Comparison of ENCODE assay signal across 10 cellular contexts in genomic region chr1:156608981-156609380, GRCh38.
DNase-seq lines count a peak whose midpoint lies in the region; ATAC-seq, FAIRE-seq and TF ChIP-seq lines count a peak whose summit lies in the region.
"Had no signal": no experiment of that assay in that cellular context is flagged by ENCODE, and none has a peak within 500 bp of the region (broad histone marks: within the 10 kb centered on the region; RNA-seq: fewer than 3 reads in every experiment).

No MANE protein-coding gene starts in this region.

- no peaks in the 10 kb centered on the region for H3K79me2 ChIP-seq in OCI-LY1 (ENCODE audit: insufficient read depth, low read length)

- no peaks in the 10 kb centered on the region for H3K9me2 ChIP-seq in OCI-LY1 (ENCODE audit: low read depth, low read length)

- no peak overlapping the region for H3K27ac ChIP-seq in OCI-LY1 (ENCODE audit: low read depth, low read length, poor library complexity, severe bottlenecking)
- H3K27ac ChIP-seq: epithelial cell of prostate, thoracic aorta had no signal

- H3K4me1 ChIP-seq in OCI-LY1 (ENCODE audit: insufficient read depth, low read length, severe bottlenecking): no peaks in the 10 kb centered on the region

- peak; percentile 84 for TF ChIP-seq CTCF in OCI-LY1 (IDR thresholded peaks at IDR 0.05; ENCODE audit: low read length)

- no peak overlapping the region for H3K4me2 ChIP-seq in OCI-LY1 (ENCODE audit: low read length)

- H3K36me3 ChIP-seq in OCI-LY1 (ENCODE audit: insufficient read depth, low read length): no peaks in the 10 kb centered on the region
- H3K36me3 ChIP-seq: thoracic aorta had no signal

- H4K20me1 ChIP-seq in OCI-LY1 (ENCODE audit: insufficient read depth, low read length): no peaks in the 10 kb centered on the region

- H2AFZ ChIP-seq in OCI-LY1 (ENCODE audit: low read length): no peak overlapping the region

- H3F3A ChIP-seq in OCI-LY1 (ENCODE audit: insufficient read depth, low read length): no peaks in the 10 kb centered on the region

- H3K9ac ChIP-seq in OCI-LY1 (ENCODE audit: low read length): no peak overlapping the region

- no peaks in the 10 kb centered on the region for H3K9me3 ChIP-seq in OCI-LY1 (ENCODE audit: low read length)
- H3K9me3 ChIP-seq: thoracic aorta had no signal

- no peak for FAIRE-seq in RCC 7860 (lab: Jason Lieb, UNC)

- DNase-seq in COLO668 (lab: John Stamatoyannopoulos, UW; ENCODE audit: unreplicated experiment) (peak; percentile 79), germinal center (ENCODE audit: low spot score) (peak; percentile 63), RCC 7860 (ENCODE audit: low spot score) (no peak)
- DNase-seq in activated T-cell treated with anti-CD3 and anti-CD28 coated beads, Interleukin-2, amount 50 U/mL, for 48 hours: peak; percentile 65 to 72
- peak; percentile 37 for DNase-seq in stimulated activated CD8-positive, alpha-beta memory T cell treated with anti-CD3 and anti-CD28 coated beads, Interleukin-4, amount 100 ng/mL, for 24 hours (ENCODE audit: low read depth)

- ATAC-seq in HG02798 (IDR thresholded peaks at IDR 0.05; ENCODE audit: poor library complexity, unreplicated experiment): peak; percentile 69
- no peak for ATAC-seq in GM18498 (IDR thresholded peaks at IDR 0.05; ENCODE audit: unreplicated experiment)

- H3K4me3 ChIP-seq in OCI-LY1 (ENCODE audit: low read depth, low read length, poor library complexity, severe bottlenecking): no peak overlapping the region
- H3K4me3 ChIP-seq: thoracic aorta had no signal

- no peaks in the 10 kb centered on the region for H3K27me3 ChIP-seq in OCI-LY1 (ENCODE audit: insufficient read depth, low read length)
